Comparison of ENCODE assay signal across 2 cellular contexts in genomic region chr16:995783-996182, GRCh38.
A peak's percentile ranks its signal among the peaks of the same experiment; 100 is the strongest.
TF ChIP-seq lines count a peak whose summit lies in the region.

No MANE protein-coding gene starts in this region.

TF ChIP-seq in HepG2, 621 proteins besides CTCF, POLR2A, EP300 and RAD21:
- TF ChIP-seq KLF12 (CRISPR knock-in tag; IDR thresholded peaks at IDR 0.05; ENCODE audit: borderline replicate concordance) (no peak), ZSCAN25 (CRISPR knock-in tag; IDR thresholded peaks at IDR 0.05) (no peak), CEBPB (IDR thresholded peaks at IDR 0.05; ENCODE audit: borderline replicate concordance, low read depth, low read length) (peak; percentile 79), MAFF (IDR thresholded peaks at IDR 0.05; ENCODE audit: low read depth, low read length) (no peak)

TF ChIP-seq in endothelial cell of umbilical vein, 7 proteins besides CTCF, POLR2A, EP300 and RAD21:
- TF ChIP-seq MAX (IDR thresholded peaks at IDR 0.05; ENCODE audit: insufficient read depth, insufficient read length): no peak
- no peak for TF ChIP-seq MYC (IDR thresholded peaks at IDR 0.05; ENCODE audit: low read depth, low read length)
